In the genomic region with DNA sequence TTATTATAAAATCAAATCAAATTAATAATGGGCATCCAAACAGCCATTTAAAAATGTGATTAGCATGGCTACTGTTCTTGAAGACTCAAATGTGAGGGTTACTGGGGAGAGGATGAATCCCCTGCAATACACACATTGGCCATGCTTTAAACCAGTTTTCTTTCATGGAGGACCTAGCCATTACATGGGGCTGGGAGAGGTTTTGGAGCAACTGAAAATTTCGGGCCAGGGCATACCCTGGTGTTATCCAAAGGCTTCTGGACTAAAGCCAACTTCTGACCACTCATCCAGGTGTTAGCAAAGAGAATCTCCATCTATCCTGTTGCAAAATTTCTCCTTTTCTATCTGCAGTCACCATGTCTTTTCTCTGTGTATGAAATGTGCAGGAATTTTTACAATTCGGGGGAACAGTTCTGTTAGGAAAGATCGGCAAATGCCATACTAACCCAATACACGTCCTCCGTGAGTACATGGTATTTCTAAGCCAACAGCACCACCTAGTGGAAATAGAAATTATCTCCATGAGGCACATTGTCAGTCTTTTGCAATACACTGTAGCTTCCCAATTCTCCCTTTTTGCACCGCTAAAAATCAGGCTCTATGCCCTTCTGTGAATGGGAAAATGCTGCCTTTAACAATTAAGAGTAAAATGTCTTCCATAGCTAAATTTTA, we compare ENCODE assay signal across 8 cellular contexts. TPM values are rescaled to one million over a fixed set of nuclear protein-coding genes. Genes with fewer than 3 reads are reported as not detected.
DNase-seq lines count a peak whose midpoint lies in the region; ATAC-seq, FAIRE-seq and TF ChIP-seq lines count a peak whose summit lies in the region.

No MANE protein-coding gene starts in this region.

- H2BK5ac ChIP-seq in H9 (ENCODE audit: insufficient read length, low read length): no peak overlapping the region
- H2BK5ac ChIP-seq in mesendoderm (ENCODE audit: low read length): no peak overlapping the region

- H3K4me1 ChIP-seq in H9 (ENCODE audit: insufficient read depth, low read length) (no peaks in the 10 kb centered on the region), mesendoderm (ENCODE audit: control insufficient read depth, low read depth, low read length) (no peaks in the 10 kb centered on the region)

- no peak overlapping the region for H3K27ac ChIP-seq in H9 (ENCODE audit: insufficient read length, low read depth, low read length)
- H3K27ac ChIP-seq in dorsolateral prefrontal cortex: no peak overlapping the region
- H3K27ac ChIP-seq in mesendoderm (ENCODE audit: low read depth, low read length): no peak overlapping the region

- H2BK12ac ChIP-seq in H9 (ENCODE audit: insufficient read length, low read depth, low read length): no peak overlapping the region

- no peaks in the 10 kb centered on the region for H4K20me1 ChIP-seq in H9 (ENCODE audit: control insufficient read depth, insufficient read depth, insufficient read length)

- H3K9me3 ChIP-seq in H9 (ENCODE audit: control insufficient read depth, low read depth, low read length): peaks cover 98% of the 10 kb centered on the region

- no peaks in the 10 kb centered on the region for H3K36me3 ChIP-seq in mesendoderm (ENCODE audit: control insufficient read depth, insufficient read depth, low read length)

- H3K18ac ChIP-seq in H9 (ENCODE audit: insufficient read length, low read depth, low read length): no peak overlapping the region
- H3K18ac ChIP-seq in mesendoderm (ENCODE audit: low read length): no peak overlapping the region

- peaks cover 0 to 31% (median 24%) of the 10 kb centered on the region in 3 experiments; a peak in 6 of 7 replicates for H3K36me3 Mint-ChIP-seq in H9 (ENCODE audit: insufficient read depth in 1 of 3, low read depth in 3 of 3)

- DNase-seq in Caki2 (ENCODE audit: low read depth) (peak; percentile 38), H9 (no peak), OCI-M1 (lab: John Stamatoyannopoulos, UW) (peak; percentile 93), dorsolateral prefrontal cortex (no peak), mesendoderm (peak; percentile 68), NK-92 (lab: John Stamatoyannopoulos, UW; ENCODE audit: unreplicated experiment) (no peak), GM19239 (ENCODE audit: insufficient read length, low spot score) (no peak)

- no peaks in the 10 kb centered on the region; the same call in 1 of the 2 replicates for H3K27me3 ChIP-seq in H9 (ENCODE audit: insufficient read depth, low read length)
- no peaks in the 10 kb centered on the region for H3K27me3 ChIP-seq in dorsolateral prefrontal cortex
- no peaks in the 10 kb centered on the region for H3K27me3 ChIP-seq in mesendoderm (ENCODE audit: insufficient read depth, low read length, poor library complexity)

- no peak overlapping the region for H3T11ph ChIP-seq in H9 (ENCODE audit: low read length)

- TF ChIP-seq CTCF in H9 (conservative IDR thresholded peaks at IDR 0.05) (peak; percentile 66), dorsolateral prefrontal cortex (IDR thresholded peaks at IDR 0.05 in 54 of 56, conservative IDR thresholded peaks at IDR 0.05 in 2 of 56; ENCODE audit: low read depth in 1 of 56, partially characterized antibody in 56 of 56) (peak; percentile 49 to 90 (median 69))

- no peak for FAIRE-seq in GM19239 (lab: Jason Lieb, UNC)

- no peak overlapping the region for H3K4ac ChIP-seq in H9 (ENCODE audit: low read depth, low read length)
- H3K4ac ChIP-seq in mesendoderm (ENCODE audit: low read depth, low read length): no peak overlapping the region

- peaks cover 97% of the 10 kb centered on the region in 2 experiments for H3K9me3 Mint-ChIP-seq in H9

- H3K27ac Mint-ChIP-seq in H9: no peak overlapping the region

- no peak overlapping the region for H3K23ac ChIP-seq in H9 (ENCODE audit: insufficient read length, low read depth, low read length)
- no peak overlapping the region for H3K23ac ChIP-seq in mesendoderm (ENCODE audit: low read length)

- no peaks in the 10 kb centered on the region for H3K23me2 ChIP-seq in H9 (ENCODE audit: insufficient read length, low read depth, low read length, poor library complexity, severe bottlenecking)

- no peak overlapping the region for H2AFZ ChIP-seq in H9 (ENCODE audit: low read length)

- H2BK120ac ChIP-seq in H9 (ENCODE audit: low read depth, low read length, poor library complexity, severe bottlenecking) (no peak overlapping the region), mesendoderm (ENCODE audit: low read depth, low read length) (no peak overlapping the region)

- no peaks in the 10 kb centered on the region for H3K79me2 ChIP-seq in H9 (ENCODE audit: insufficient read depth, low read length)
- H3K79me2 ChIP-seq in mesendoderm (ENCODE audit: control insufficient read depth, insufficient read depth, low read length): no peaks in the 10 kb centered on the region

- no peaks in the 10 kb centered on the region for H3K4me1 Mint-ChIP-seq in H9

- H3K4me3 Mint-ChIP-seq in H9: no peak overlapping the region

- in situ Hi-C loops in Caki2 (cut with HindIII; ENCODE audit: low pct_unique_long_range_greater_than_20kb, low sequenced_read_pairs): no loop called here

- H3K14ac ChIP-seq in H9 (ENCODE audit: insufficient read depth, low read length): no peak overlapping the region

- no peak overlapping the region for H2BK15ac ChIP-seq in H9 (ENCODE audit: low read depth, low read length)
- H2BK15ac ChIP-seq in mesendoderm (replicated peaks; ENCODE audit: low read depth): no peak overlapping the region

- H2AK5ac ChIP-seq in H9 (ENCODE audit: insufficient read length, low read length) (no peak overlapping the region), mesendoderm (ENCODE audit: low read length) (no peak overlapping the region)

- H3K4me3 ChIP-seq in dorsolateral prefrontal cortex (peak overlapping the region in 2 of 59 donors; percentile 17 to 27), mesendoderm (ENCODE audit: low read length) (no peak overlapping the region)

- H3K4me2 ChIP-seq in H9 (ENCODE audit: insufficient read depth, insufficient read length, low read length) (no peak overlapping the region), mesendoderm (ENCODE audit: low read length) (no peak overlapping the region)

- no peak for ATAC-seq in HG03280 (IDR thresholded peaks at IDR 0.05; ENCODE audit: unreplicated experiment)

- no peak overlapping the region for H2BK20ac ChIP-seq in H9 (ENCODE audit: low read depth, low read length, poor library complexity, severe bottlenecking)

- no peak overlapping the region for H4K91ac ChIP-seq in H9 (ENCODE audit: insufficient read length, low read depth, low read length)

- intact Hi-C loops in dorsolateral prefrontal cortex (cut with DNase I): loop anchor here (2.0 to 10.0 kb wide), 2 partner anchors 314 to 436 kb away; no protein-coding TSS in a partner anchor

- H4K8ac ChIP-seq in H9 (replicated peaks; ENCODE audit: insufficient read length, low read depth, low read length) (no peak overlapping the region), mesendoderm (ENCODE audit: low read depth, low read length) (no peak overlapping the region)

- no peaks in the 10 kb centered on the region; the same call in 1 of the 2 replicates for H3K27me3 Mint-ChIP-seq in H9 (ENCODE audit: low read depth)

- no CpG with 5 or more reads among the region's 6 CpGs for WGBS in H9 (ENCODE audit: extremely low coverage, insufficient read length, low lambda C conversion rate)
- no CpG with 5 or more reads among the region's 6 CpGs for WGBS in mesendoderm (ENCODE audit: extremely low coverage, insufficient coverage, low lambda C conversion rate)

- H3K9ac ChIP-seq in H9 (ENCODE audit: extremely low read depth, insufficient read length, low read length) (no peak overlapping the region), mesendoderm (ENCODE audit: low read length) (no peak overlapping the region)

- H3K79me1 ChIP-seq in H9 (ENCODE audit: insufficient read depth, low read depth, low read length, poor library complexity, severe bottlenecking): no peaks in the 10 kb centered on the region
- H3K79me1 ChIP-seq in mesendoderm (ENCODE audit: low read length): no peaks in the 10 kb centered on the region

- no peak overlapping the region for H4K5ac ChIP-seq in H9 (ENCODE audit: insufficient read length, low read depth, low read length)
- H4K5ac ChIP-seq in mesendoderm (ENCODE audit: low read length): no peak overlapping the region

- H3K56ac ChIP-seq in H9 (ENCODE audit: insufficient read length, low read depth, low read length) (no peak overlapping the region), mesendoderm (ENCODE audit: low read length) (no peak overlapping the region)

RNA-seq across cellular contexts. Expression of a gene that starts 47.0 kb away (rescaled TPM):
- total RNA-seq in Caki2 (2014; rRNA removed; shearing (Covaris generic); ENCODE audit: low replicate concordance): 0.52 and 1.1 TPM in 2 replicates
- total RNA-seq in H9 (2021): 23.3 and 24.7 TPM in 2 replicates
- 1 to 10 TPM; 3.3 to 9.5 (median 6.2) TPM for total RNA-seq in dorsolateral prefrontal cortex
- 19.7 TPM for polyA plus RNA-seq in mesendoderm (2013, experiment 1 of 2)
- 19.7 TPM for polyA plus RNA-seq in mesendoderm (2013, experiment 2 of 2)

RNA-seq across cellular contexts. Expression of a gene that starts 56.0 kb away (rescaled TPM):
- 5.4 and 9.6 TPM in 2 replicates for total RNA-seq in Caki2 (2014; rRNA removed; shearing (Covaris generic); ENCODE audit: low replicate concordance)
- total RNA-seq in H9 (2021): 19.3 and 21.3 TPM in 2 replicates
- total RNA-seq in dorsolateral prefrontal cortex: 10 to 100 TPM; 31.2 to 76.7 (median 49.4) TPM
- polyA plus RNA-seq in mesendoderm (2013, experiment 1 of 2): 5.3 TPM
- polyA plus RNA-seq in mesendoderm (2013, experiment 2 of 2): 5.5 TPM

Comparison
In these comparisons a context has a peak if more than half of its experiments do, and no peak if none do; other contexts are left out.
1. DNase-seq: peak in Caki2 (single experiment), OCI-M1 (single experiment) and mesendoderm (single experiment); none in H9 (single experiment), dorsolateral prefrontal cortex (0 of 10), NK-92 (single experiment) and GM19239 (single experiment).